ENCODE assay signal across 30 cellular contexts in genomic region chr5:38803246-38803645, GRCh38. TPM values are rescaled to one million over a fixed set of nuclear protein-coding genes. Genes with fewer than 3 reads are reported as not detected.
"Had no signal": no experiment of that assay in that cellular context is flagged by ENCODE, and none has a peak within 500 bp of the region (broad histone marks: within the 10 kb centered on the region; RNA-seq: fewer than 3 reads in every experiment).

No MANE protein-coding gene starts in this region.

- H3K4me1 ChIP-seq: parathyroid adenoma had no signal

- H3K27ac ChIP-seq: gastrocnemius medialis, parathyroid adenoma, psoas muscle, upper lobe of left lung, vagina had no signal

- H3K4me3 ChIP-seq: gastrocnemius medialis, psoas muscle, smooth muscle cell, upper lobe of left lung, vagina had no signal

- H3K36me3 ChIP-seq: gastrocnemius medialis, upper lobe of left lung, vagina had no signal

- H3K27me3 ChIP-seq: gastrocnemius medialis, upper lobe of left lung, vagina had no signal

- ATAC-seq: activated naive CD8-positive, alpha-beta T cell treated with anti-CD3 and anti-CD28 coated beads, Interleukin-2, amount 50 U/mL, for 24 hours; activated T-cell treated with anti-CD3 and anti-CD28 coated beads, Interleukin-2, amount 50 U/mL, for 4 hours; activated T-helper 17 cell treated with anti-CD3 and anti-CD28 coated beads, Interleukin-2, amount 50 U/mL, for 72 hours; effector memory CD8-positive, alpha-beta T cell; gastrocnemius medialis; left colon; psoas muscle; stimulated activated memory B cell treated with anti-CD40 and anti-IgM and Interleukin-4, amounts not matched to agents 10 μg/mL and 1 μg/mL and 100 μg/mL, for 72 hours; stimulated activated naive CD8-positive, alpha-beta T cell treated with anti-CD3 and anti-CD28 coated beads, Interleukin-15, amount 100 ng/mL, for 72 hours; WTC11 had no signal

- H3K9me3 ChIP-seq: gastrocnemius medialis, psoas muscle, upper lobe of left lung, vagina had no signal

- DNase-seq: activated CD4-positive, alpha-beta memory T cell treated with anti-CD3 and anti-CD28 coated beads, Interleukin-2, amount 10 ng/mL, durations not matched to agents 7 days and 5 days; activated CD4-positive, alpha-beta T cell treated with anti-CD3 and anti-CD28 coated beads for 1 hour; activated CD4-positive, alpha-beta T cell treated with anti-CD3 and anti-CD28 coated beads, Interleukin-2, amount 10 ng/mL, durations not matched to agents 7 days and 5 days; activated CD8-positive, alpha-beta memory T cell treated with anti-CD3 and anti-CD28 coated beads, Interleukin-2, amount 50 U/mL, for 48 hours; activated naive CD8-positive, alpha-beta T cell treated with anti-CD3 and anti-CD28 coated beads, Interleukin-2, amount 50 U/mL, for 24 hours; activated T-cell treated with anti-CD3 and anti-CD28 coated beads, Interleukin-2, amount 50 U/mL, for 4 hours; amygdala; caudate nucleus; cortex of kidney; effector memory CD8-positive, alpha-beta T cell; erythroblast; gastrocnemius medialis; glutamatergic neuron; hippocampal formation; left colon; naive B cell; psoas muscle; stimulated activated CD4-positive, alpha-beta T cell treated with anti-CD3 and anti-CD28 coated beads, Interleukin-1b, Interleukin-23, amount 100 ng/mL, for 48 hours; stimulated activated CD4-positive, alpha-beta T cell treated with anti-CD3 and anti-CD28 coated beads, Interleukin-4, amount 100 ng/mL, for 4 hours; stimulated activated CD8-positive, alpha-beta memory T cell treated with anti-CD3 and anti-CD28 coated beads, Interleukin-4, amount 100 ng/mL, for 48 hours; stimulated activated naive CD8-positive, alpha-beta T cell treated with anti-CD3 and anti-CD28 coated beads, Interleukin-15, amount 100 ng/mL, for 72 hours; substantia nigra; T1000; upper lobe of left lung had no signal

RNA-seq across cellular contexts. Expression of gene OSMR, which starts 42.6 kb away (rescaled TPM):
- total RNA-seq: activated CD4-positive, alpha-beta memory T cell treated with anti-CD3 and anti-CD28 coated beads, Interleukin-2, amount 10 ng/mL, durations not matched to agents 7 days and 5 days; activated CD4-positive, alpha-beta T cell treated with anti-CD3 and anti-CD28 coated beads, Interleukin-2, amount 10 ng/mL, durations not matched to agents 7 days and 5 days had no signal
